ENCODE assay signal across 12 cellular contexts in genomic region chr14:75460402-75460801, GRCh38.
"Had no signal": no experiment of that assay in that cellular context is flagged by ENCODE, and none has a peak within 500 bp of the region (broad histone marks: within the 10 kb centered on the region; RNA-seq: fewer than 3 reads in every experiment).

No MANE protein-coding gene starts in this region.

- DNase-seq: activated CD4-positive, alpha-beta T cell treated with anti-CD3 and anti-CD28 coated beads, Interleukin-2, amount 10 ng/mL, durations not matched to agents 7 days and 5 days; activated naive CD4-positive, alpha-beta T cell; activated naive CD8-positive, alpha-beta T cell treated with anti-CD3 and anti-CD28 coated beads, Interleukin-2, amount 10 ng/mL, durations not matched to agents 7 days and 5 days; anterior cingulate cortex; stimulated activated CD4-positive, alpha-beta T cell treated with anti-CD3 and anti-CD28 coated beads, Interleukin-2, amount 100 ng/mL, for 48 hours; stimulated activated naive CD4-positive, alpha-beta T cell had no signal

- H3K27me3 ChIP-seq: tibial nerve had no signal

- H3K36me3 ChIP-seq: prostate gland had no signal

- H3K9me3 ChIP-seq: prostate gland, tibial nerve had no signal

- FAIRE-seq: islet of Langerhans had no signal

- H3K27ac Mint-ChIP-seq: activated CD4-positive, alpha-beta T cell treated with anti-CD3 and anti-CD28 coated beads, Interleukin-2, amount 10 ng/mL, durations not matched to agents 7 days and 5 days; activated naive CD8-positive, alpha-beta T cell treated with anti-CD3 and anti-CD28 coated beads, Interleukin-2, amount 10 ng/mL, durations not matched to agents 7 days and 5 days; nephron; T-helper 2 cell treated with Interferon-gamma antibody and Interleukin-4, amounts not matched to agents 5 μg/mL and 100 μg/mL, for 36 hours had no signal

- H3K4me3 Mint-ChIP-seq: activated CD4-positive, alpha-beta T cell treated with anti-CD3 and anti-CD28 coated beads, Interleukin-2, amount 10 ng/mL, durations not matched to agents 7 days and 5 days; activated naive CD8-positive, alpha-beta T cell treated with anti-CD3 and anti-CD28 coated beads, Interleukin-2, amount 10 ng/mL, durations not matched to agents 7 days and 5 days; nephron; T-helper 2 cell treated with Interferon-gamma antibody and Interleukin-4, amounts not matched to agents 5 μg/mL and 100 μg/mL, for 36 hours had no signal

- H3K27ac ChIP-seq: epithelial cell of prostate, prostate gland had no signal

- H3K4me1 ChIP-seq: prostate gland had no signal

- H3K27me3 Mint-ChIP-seq: activated CD4-positive, alpha-beta T cell treated with anti-CD3 and anti-CD28 coated beads, Interleukin-2, amount 10 ng/mL, durations not matched to agents 7 days and 5 days had no signal

- H3K4me3 ChIP-seq: prostate gland, tibial nerve had no signal

- H3K36me3 Mint-ChIP-seq: activated naive CD8-positive, alpha-beta T cell treated with anti-CD3 and anti-CD28 coated beads, Interleukin-2, amount 10 ng/mL, durations not matched to agents 7 days and 5 days had no signal

- H3K9me3 Mint-ChIP-seq: activated CD4-positive, alpha-beta T cell treated with anti-CD3 and anti-CD28 coated beads, Interleukin-2, amount 10 ng/mL, durations not matched to agents 7 days and 5 days; activated naive CD8-positive, alpha-beta T cell treated with anti-CD3 and anti-CD28 coated beads, Interleukin-2, amount 10 ng/mL, durations not matched to agents 7 days and 5 days; nephron; T-helper 2 cell treated with Interferon-gamma antibody and Interleukin-4, amounts not matched to agents 5 μg/mL and 100 μg/mL, for 36 hours had no signal
